ENCODE assay signal across 20 cellular contexts in the genomic region with DNA sequence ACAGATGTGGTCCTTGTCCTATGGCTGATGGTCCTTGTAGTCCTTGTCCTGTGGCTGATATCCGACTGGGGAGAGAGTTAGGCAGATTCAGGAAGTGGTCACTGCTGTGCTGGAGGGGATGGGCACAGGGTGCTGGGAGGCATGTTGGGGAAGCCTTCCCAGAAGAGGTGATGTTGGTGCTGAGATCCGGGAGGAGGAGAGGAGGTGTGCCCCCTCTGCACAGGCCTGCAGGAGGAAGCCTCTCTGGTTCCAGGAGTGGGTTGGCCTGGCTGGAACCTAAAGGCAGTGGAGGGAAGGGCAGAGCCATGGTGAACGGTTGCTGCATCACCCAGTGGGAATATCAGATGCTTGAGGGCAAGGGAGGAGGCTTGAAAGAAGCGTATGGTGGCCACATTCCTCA.
"Had no signal": no experiment of that assay in that cellular context is flagged by ENCODE, and none has a peak within 500 bp of the region (broad histone marks: within the 10 kb centered on the region; RNA-seq: fewer than 3 reads in every experiment).

No MANE protein-coding gene starts in this region.

- H3K27ac ChIP-seq: ascending aorta, gastroesophageal sphincter, left ventricle myocardium inferior, suprapubic skin, transverse colon had no signal

- H3K36me3 ChIP-seq: ascending aorta, left ventricle myocardium inferior, suprapubic skin, transverse colon had no signal

- H3K27me3 Mint-ChIP-seq: activated B cell treated with CpG ODN at 0.5 μM for 24 hours; activated CD8-positive, alpha-beta T cell treated with anti-CD3 and anti-CD28 coated beads for 36 hours had no signal

- ATAC-seq: activated CD8-positive, alpha-beta T cell treated with anti-CD3 and anti-CD28 coated beads for 36 hours; gastroesophageal sphincter; heart right ventricle; stimulated activated naive CD8-positive, alpha-beta T cell treated with anti-CD3 and anti-CD28 coated beads, Interleukin-15, Interleukin-2, amounts not matched to agents 100 U/mL and 50 U/mL, for 24 hours had no signal

- H3K4me1 ChIP-seq: ascending aorta, suprapubic skin had no signal

- H3K4me3 Mint-ChIP-seq: activated B cell treated with CpG ODN at 0.5 μM for 24 hours; activated CD8-positive, alpha-beta T cell treated with anti-CD3 and anti-CD28 coated beads for 36 hours; immature natural killer cell had no signal

- H3K9me3 ChIP-seq: ascending aorta, gastroesophageal sphincter, heart right ventricle, left ventricle myocardium inferior, suprapubic skin, transverse colon had no signal

- H3K4me3 ChIP-seq: ascending aorta, gastroesophageal sphincter, heart right ventricle, left ventricle myocardium inferior, suprapubic skin, transverse colon had no signal

- H3K27me3 ChIP-seq: ascending aorta, gastroesophageal sphincter, heart right ventricle, suprapubic skin, transverse colon had no signal

- H3K27ac Mint-ChIP-seq: activated B cell treated with CpG ODN at 0.5 μM for 24 hours; activated CD8-positive, alpha-beta T cell treated with anti-CD3 and anti-CD28 coated beads for 36 hours had no signal

- DNase-seq: activated B cell treated with CpG ODN at 0.5 μM for 24 hours; activated CD4-positive, alpha-beta T cell treated with anti-CD3 and anti-CD28 coated beads for 48 hours; activated CD8-positive, alpha-beta T cell treated with anti-CD3 and anti-CD28 coated beads for 36 hours; activated T-cell treated with anti-CD3 and anti-CD28 coated beads, Interleukin-2, amount 50 U/mL, for 48 hours; cortex of kidney; heart right ventricle; immature natural killer cell; kidney glomerular epithelial cell; left ventricle myocardium inferior; mammary epithelial cell; stimulated activated CD4-positive, alpha-beta T cell treated with anti-CD3 and anti-CD28 coated beads, Interleukin-12 subunit alpha, Interleukin-12 subunit beta, amount 100 ng/mL, for 4 hours; stimulated activated CD4-positive, alpha-beta T cell treated with anti-CD3 and anti-CD28 coated beads, Interleukin-1b, Interleukin-23, amount 100 ng/mL, for 48 hours; stimulated activated CD8-positive, alpha-beta memory T cell treated with anti-CD3 and anti-CD28 coated beads, Interleukin-4, amount 100 ng/mL, for 48 hours; stimulated activated naive CD8-positive, alpha-beta T cell treated with anti-CD3 and anti-CD28 coated beads, Interleukin-15, Interleukin-2, amounts not matched to agents 100 U/mL and 50 U/mL, for 24 hours; T-helper 1 cell; T-helper 9 cell; transverse colon had no signal

- H3K9me3 Mint-ChIP-seq: activated B cell treated with CpG ODN at 0.5 μM for 24 hours, immature natural killer cell had no signal
